In genomic region chr10:12187321-12187905, GRCh38 we compare ENCODE assay signal across 12 cellular contexts.
"Had no signal": no experiment of that assay in that cellular context is flagged by ENCODE, and none has a peak within 500 bp of the region (broad histone marks: within the 10 kb centered on the region; RNA-seq: fewer than 3 reads in every experiment).

No MANE protein-coding gene starts in this region.

- H3K27me3 ChIP-seq: ovary, tibial artery, uterus had no signal

- H3K9me3 ChIP-seq: left ventricle myocardium inferior, ovary, tibial artery, uterus had no signal

- H3K9me3 Mint-ChIP-seq: neural crest cell had no signal

- H3K27ac ChIP-seq: left ventricle myocardium inferior, ovary, tibial artery, uterus had no signal

- H3K36me3 ChIP-seq: ovary, uterus had no signal

- FAIRE-seq: astrocyte, keratinocyte had no signal

- DNase-seq: left ventricle myocardium inferior; mesendoderm; ovary; Right ventricle myocardium superior; stimulated activated CD4-positive, alpha-beta T cell treated with anti-CD3 and anti-CD28 coated beads, Interleukin-4, amount 100 ng/mL, for 1 hour; stimulated activated CD8-positive, alpha-beta memory T cell treated with anti-CD3 and anti-CD28 coated beads, Interleukin-4, amount 100 ng/mL, for 48 hours; T-helper 9 cell; tibial artery; uterus had no signal

- H3K4me1 Mint-ChIP-seq: neural crest cell had no signal

- H3K4me1 ChIP-seq: left ventricle myocardium inferior, uterus had no signal

- H3K4me3 ChIP-seq: left ventricle myocardium inferior, ovary, tibial artery, uterus had no signal

- H3K4me3 Mint-ChIP-seq: neural crest cell had no signal
